1 cellular context compared by ENCODE assay signal in genomic region chr16:85316321-85316919, GRCh38.
TF ChIP-seq lines count a peak whose summit lies in the region.

No MANE protein-coding gene starts in this region.

TF ChIP-seq in K562, 482 proteins besides CTCF, POLR2A, EP300 and RAD21 (continued from another document and continues in another):
- TF ChIP-seq C11orf30 (IDR thresholded peaks at IDR 0.05; ENCODE audit: low read depth) (no peak), NR2C1 (IDR thresholded peaks at IDR 0.05) (no peak), NR2C1 (tag; IDR thresholded peaks at IDR 0.05) (no peak), PTRF (tag; IDR thresholded peaks at IDR 0.05) (no peak), YY1 (IDR thresholded peaks at IDR 0.05; ENCODE audit: borderline replicate concordance in 1 of 3, control insufficient read depth in 1 of 3, extremely low read depth in 1 of 3, insufficient read depth in 3 of 3, insufficient read length in 1 of 3, insufficient replicate concordance in 2 of 3, low read depth in 1 of 3, low read length in 2 of 3) (peak in 2 of 3 experiments; percentile 7 to 35), HDAC1 (IDR thresholded peaks at IDR 0.05) (0 out of 4 replicates have a peak, but pooled peaks of 1 of the 2 experiments have one; percentile 56), NCOA6 (IDR thresholded peaks at IDR 0.05) (no peak), XRCC5 (IDR thresholded peaks at IDR 0.05; ENCODE audit: low read depth, low read length) (peak; percentile 91), ZNF212 (CRISPR knock-in tag; IDR thresholded peaks at IDR 0.05) (no peak), ETV5 (CRISPR knock-in tag; IDR thresholded peaks at IDR 0.05; ENCODE audit: low read depth) (no peak), XRCC3 (IDR thresholded peaks at IDR 0.05) (no peak), ZNF277 (CRISPR knock-in tag; IDR thresholded peaks at IDR 0.05; ENCODE audit: borderline replicate concordance) (no peak), PHB2 (IDR thresholded peaks at IDR 0.05; ENCODE audit: low read depth) (no peak), ZNF280A (IDR thresholded peaks at IDR 0.05; ENCODE audit: low read depth, partially characterized antibody) (no peak), ZNF263 (CRISPR knock-in tag; IDR thresholded peaks at IDR 0.05; ENCODE audit: borderline replicate concordance) (peak; percentile 61; the same call in 1 of the 2 replicates), LARP7 (IDR thresholded peaks at IDR 0.05) (no peak), NR0B1 (IDR thresholded peaks at IDR 0.05; ENCODE audit: partially characterized antibody) (no peak), U2AF1 (optimal IDR thresholded peaks at IDR 0.05; ENCODE audit: low read depth, low read length) (no peak), KLF16 (IDR thresholded peaks at IDR 0.05) (peak; percentile 64; the same call in 1 of the 2 replicates), RBM17 (IDR thresholded peaks at IDR 0.05; ENCODE audit: borderline replicate concordance, low read depth, low read length) (no peak), RHOXF2B (CRISPR knock-in tag; conservative IDR thresholded peaks at IDR 0.05) (no peak), CCNT2 (IDR thresholded peaks at IDR 0.05; ENCODE audit: borderline replicate concordance, extremely low read depth, insufficient read length, low read depth, low read length) (no peak), COPS2 (conservative IDR thresholded peaks at IDR 0.05) (no peak), CCAR2 (IDR thresholded peaks at IDR 0.05; ENCODE audit: low read depth, low read length) (no peak)
- TF ChIP-seq, protein P1, sequence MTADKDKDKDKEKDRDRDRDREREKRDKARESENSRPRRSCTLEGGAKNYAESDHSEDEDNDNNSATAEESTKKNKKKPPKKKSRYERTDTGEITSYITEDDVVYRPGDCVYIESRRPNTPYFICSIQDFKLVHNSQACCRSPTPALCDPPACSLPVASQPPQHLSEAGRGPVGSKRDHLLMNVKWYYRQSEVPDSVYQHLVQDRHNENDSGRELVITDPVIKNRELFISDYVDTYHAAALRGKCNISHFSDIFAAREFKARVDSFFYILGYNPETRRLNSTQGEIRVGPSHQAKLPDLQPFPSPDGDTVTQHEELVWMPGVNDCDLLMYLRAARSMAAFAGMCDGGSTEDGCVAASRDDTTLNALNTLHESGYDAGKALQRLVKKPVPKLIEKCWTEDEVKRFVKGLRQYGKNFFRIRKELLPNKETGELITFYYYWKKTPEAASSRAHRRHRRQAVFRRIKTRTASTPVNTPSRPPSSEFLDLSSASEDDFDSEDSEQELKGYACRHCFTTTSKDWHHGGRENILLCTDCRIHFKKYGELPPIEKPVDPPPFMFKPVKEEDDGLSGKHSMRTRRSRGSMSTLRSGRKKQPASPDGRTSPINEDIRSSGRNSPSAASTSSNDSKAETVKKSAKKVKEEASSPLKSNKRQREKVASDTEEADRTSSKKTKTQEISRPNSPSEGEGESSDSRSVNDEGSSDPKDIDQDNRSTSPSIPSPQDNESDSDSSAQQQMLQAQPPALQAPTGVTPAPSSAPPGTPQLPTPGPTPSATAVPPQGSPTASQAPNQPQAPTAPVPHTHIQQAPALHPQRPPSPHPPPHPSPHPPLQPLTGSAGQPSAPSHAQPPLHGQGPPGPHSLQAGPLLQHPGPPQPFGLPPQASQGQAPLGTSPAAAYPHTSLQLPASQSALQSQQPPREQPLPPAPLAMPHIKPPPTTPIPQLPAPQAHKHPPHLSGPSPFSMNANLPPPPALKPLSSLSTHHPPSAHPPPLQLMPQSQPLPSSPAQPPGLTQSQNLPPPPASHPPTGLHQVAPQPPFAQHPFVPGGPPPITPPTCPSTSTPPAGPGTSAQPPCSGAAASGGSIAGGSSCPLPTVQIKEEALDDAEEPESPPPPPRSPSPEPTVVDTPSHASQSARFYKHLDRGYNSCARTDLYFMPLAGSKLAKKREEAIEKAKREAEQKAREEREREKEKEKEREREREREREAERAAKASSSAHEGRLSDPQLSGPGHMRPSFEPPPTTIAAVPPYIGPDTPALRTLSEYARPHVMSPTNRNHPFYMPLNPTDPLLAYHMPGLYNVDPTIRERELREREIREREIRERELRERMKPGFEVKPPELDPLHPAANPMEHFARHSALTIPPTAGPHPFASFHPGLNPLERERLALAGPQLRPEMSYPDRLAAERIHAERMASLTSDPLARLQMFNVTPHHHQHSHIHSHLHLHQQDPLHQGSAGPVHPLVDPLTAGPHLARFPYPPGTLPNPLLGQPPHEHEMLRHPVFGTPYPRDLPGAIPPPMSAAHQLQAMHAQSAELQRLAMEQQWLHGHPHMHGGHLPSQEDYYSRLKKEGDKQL (CRISPR knock-in tag; IDR thresholded peaks at IDR 0.05; ENCODE audit: borderline replicate concordance), result no peak
- TF ChIP-seq, protein P2, sequence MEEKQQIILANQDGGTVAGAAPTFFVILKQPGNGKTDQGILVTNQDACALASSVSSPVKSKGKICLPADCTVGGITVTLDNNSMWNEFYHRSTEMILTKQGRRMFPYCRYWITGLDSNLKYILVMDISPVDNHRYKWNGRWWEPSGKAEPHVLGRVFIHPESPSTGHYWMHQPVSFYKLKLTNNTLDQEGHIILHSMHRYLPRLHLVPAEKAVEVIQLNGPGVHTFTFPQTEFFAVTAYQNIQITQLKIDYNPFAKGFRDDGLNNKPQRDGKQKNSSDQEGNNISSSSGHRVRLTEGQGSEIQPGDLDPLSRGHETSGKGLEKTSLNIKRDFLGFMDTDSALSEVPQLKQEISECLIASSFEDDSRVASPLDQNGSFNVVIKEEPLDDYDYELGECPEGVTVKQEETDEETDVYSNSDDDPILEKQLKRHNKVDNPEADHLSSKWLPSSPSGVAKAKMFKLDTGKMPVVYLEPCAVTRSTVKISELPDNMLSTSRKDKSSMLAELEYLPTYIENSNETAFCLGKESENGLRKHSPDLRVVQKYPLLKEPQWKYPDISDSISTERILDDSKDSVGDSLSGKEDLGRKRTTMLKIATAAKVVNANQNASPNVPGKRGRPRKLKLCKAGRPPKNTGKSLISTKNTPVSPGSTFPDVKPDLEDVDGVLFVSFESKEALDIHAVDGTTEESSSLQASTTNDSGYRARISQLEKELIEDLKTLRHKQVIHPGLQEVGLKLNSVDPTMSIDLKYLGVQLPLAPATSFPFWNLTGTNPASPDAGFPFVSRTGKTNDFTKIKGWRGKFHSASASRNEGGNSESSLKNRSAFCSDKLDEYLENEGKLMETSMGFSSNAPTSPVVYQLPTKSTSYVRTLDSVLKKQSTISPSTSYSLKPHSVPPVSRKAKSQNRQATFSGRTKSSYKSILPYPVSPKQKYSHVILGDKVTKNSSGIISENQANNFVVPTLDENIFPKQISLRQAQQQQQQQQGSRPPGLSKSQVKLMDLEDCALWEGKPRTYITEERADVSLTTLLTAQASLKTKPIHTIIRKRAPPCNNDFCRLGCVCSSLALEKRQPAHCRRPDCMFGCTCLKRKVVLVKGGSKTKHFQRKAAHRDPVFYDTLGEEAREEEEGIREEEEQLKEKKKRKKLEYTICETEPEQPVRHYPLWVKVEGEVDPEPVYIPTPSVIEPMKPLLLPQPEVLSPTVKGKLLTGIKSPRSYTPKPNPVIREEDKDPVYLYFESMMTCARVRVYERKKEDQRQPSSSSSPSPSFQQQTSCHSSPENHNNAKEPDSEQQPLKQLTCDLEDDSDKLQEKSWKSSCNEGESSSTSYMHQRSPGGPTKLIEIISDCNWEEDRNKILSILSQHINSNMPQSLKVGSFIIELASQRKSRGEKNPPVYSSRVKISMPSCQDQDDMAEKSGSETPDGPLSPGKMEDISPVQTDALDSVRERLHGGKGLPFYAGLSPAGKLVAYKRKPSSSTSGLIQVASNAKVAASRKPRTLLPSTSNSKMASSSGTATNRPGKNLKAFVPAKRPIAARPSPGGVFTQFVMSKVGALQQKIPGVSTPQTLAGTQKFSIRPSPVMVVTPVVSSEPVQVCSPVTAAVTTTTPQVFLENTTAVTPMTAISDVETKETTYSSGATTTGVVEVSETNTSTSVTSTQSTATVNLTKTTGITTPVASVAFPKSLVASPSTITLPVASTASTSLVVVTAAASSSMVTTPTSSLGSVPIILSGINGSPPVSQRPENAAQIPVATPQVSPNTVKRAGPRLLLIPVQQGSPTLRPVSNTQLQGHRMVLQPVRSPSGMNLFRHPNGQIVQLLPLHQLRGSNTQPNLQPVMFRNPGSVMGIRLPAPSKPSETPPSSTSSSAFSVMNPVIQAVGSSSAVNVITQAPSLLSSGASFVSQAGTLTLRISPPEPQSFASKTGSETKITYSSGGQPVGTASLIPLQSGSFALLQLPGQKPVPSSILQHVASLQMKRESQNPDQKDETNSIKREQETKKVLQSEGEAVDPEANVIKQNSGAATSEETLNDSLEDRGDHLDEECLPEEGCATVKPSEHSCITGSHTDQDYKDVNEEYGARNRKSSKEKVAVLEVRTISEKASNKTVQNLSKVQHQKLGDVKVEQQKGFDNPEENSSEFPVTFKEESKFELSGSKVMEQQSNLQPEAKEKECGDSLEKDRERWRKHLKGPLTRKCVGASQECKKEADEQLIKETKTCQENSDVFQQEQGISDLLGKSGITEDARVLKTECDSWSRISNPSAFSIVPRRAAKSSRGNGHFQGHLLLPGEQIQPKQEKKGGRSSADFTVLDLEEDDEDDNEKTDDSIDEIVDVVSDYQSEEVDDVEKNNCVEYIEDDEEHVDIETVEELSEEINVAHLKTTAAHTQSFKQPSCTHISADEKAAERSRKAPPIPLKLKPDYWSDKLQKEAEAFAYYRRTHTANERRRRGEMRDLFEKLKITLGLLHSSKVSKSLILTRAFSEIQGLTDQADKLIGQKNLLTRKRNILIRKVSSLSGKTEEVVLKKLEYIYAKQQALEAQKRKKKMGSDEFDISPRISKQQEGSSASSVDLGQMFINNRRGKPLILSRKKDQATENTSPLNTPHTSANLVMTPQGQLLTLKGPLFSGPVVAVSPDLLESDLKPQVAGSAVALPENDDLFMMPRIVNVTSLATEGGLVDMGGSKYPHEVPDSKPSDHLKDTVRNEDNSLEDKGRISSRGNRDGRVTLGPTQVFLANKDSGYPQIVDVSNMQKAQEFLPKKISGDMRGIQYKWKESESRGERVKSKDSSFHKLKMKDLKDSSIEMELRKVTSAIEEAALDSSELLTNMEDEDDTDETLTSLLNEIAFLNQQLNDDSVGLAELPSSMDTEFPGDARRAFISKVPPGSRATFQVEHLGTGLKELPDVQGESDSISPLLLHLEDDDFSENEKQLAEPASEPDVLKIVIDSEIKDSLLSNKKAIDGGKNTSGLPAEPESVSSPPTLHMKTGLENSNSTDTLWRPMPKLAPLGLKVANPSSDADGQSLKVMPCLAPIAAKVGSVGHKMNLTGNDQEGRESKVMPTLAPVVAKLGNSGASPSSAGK (IDR thresholded peaks at IDR 0.05), result peak; percentile 70
- TF ChIP-seq, protein P3, sequence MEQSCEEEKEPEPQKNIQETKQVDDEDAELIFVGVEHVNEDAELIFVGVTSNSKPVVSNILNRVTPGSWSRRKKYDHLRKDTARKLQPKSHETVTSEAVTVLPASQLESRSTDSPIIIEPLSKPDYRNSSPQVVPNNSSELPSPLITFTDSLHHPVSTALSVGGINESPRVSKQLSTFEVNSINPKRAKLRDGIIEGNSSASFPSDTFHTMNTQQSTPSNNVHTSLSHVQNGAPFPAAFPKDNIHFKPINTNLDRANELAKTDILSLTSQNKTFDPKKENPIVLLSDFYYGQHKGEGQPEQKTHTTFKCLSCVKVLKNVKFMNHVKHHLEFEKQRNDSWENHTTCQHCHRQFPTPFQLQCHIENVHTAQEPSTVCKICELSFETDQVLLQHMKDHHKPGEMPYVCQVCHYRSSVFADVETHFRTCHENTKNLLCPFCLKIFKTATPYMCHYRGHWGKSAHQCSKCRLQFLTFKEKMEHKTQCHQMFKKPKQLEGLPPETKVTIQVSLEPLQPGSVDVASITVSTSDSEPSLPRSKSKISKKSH (CRISPR knock-in tag; IDR thresholded peaks at IDR 0.05), result no peak
- TF ChIP-seq, protein P4, sequence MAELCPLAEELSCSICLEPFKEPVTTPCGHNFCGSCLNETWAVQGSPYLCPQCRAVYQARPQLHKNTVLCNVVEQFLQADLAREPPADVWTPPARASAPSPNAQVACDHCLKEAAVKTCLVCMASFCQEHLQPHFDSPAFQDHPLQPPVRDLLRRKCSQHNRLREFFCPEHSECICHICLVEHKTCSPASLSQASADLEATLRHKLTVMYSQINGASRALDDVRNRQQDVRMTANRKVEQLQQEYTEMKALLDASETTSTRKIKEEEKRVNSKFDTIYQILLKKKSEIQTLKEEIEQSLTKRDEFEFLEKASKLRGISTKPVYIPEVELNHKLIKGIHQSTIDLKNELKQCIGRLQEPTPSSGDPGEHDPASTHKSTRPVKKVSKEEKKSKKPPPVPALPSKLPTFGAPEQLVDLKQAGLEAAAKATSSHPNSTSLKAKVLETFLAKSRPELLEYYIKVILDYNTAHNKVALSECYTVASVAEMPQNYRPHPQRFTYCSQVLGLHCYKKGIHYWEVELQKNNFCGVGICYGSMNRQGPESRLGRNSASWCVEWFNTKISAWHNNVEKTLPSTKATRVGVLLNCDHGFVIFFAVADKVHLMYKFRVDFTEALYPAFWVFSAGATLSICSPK (IDR thresholded peaks at IDR 0.05; ENCODE audit: borderline replicate concordance), result no peak
- TF ChIP-seq, protein P5, sequence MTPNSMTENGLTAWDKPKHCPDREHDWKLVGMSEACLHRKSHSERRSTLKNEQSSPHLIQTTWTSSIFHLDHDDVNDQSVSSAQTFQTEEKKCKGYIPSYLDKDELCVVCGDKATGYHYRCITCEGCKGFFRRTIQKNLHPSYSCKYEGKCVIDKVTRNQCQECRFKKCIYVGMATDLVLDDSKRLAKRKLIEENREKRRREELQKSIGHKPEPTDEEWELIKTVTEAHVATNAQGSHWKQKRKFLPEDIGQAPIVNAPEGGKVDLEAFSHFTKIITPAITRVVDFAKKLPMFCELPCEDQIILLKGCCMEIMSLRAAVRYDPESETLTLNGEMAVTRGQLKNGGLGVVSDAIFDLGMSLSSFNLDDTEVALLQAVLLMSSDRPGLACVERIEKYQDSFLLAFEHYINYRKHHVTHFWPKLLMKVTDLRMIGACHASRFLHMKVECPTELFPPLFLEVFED (CRISPR knock-in tag; conservative IDR thresholded peaks at IDR 0.05), result no peak
